Comparison of ENCODE assay signal across 13 cellular contexts in genomic region chr5:59356813-59357381, GRCh38.
A peak's percentile ranks its signal among the peaks of the same experiment; 100 is the strongest.
DNase-seq lines count a peak whose midpoint lies in the region; TF ChIP-seq lines count a peak whose summit lies in the region.
"Had no signal": no experiment of that assay in that cellular context is flagged by ENCODE, and none has a peak within 500 bp of the region (broad histone marks: within the 10 kb centered on the region; RNA-seq: fewer than 3 reads in every experiment).

No MANE protein-coding gene starts in this region.

- peak overlapping the region; percentile 38 for H3K4me3 Mint-ChIP-seq in mesothelial cell of epicardium
- H3K4me3 Mint-ChIP-seq in type B pancreatic cell: peak overlapping the region; percentile 65
- H3K4me3 Mint-ChIP-seq: activated T-cell treated with anti-CD3 and anti-CD28 coated beads, Interleukin-2, amount 50 U/mL, for 72 hours; stimulated activated naive CD8-positive, alpha-beta T cell treated with anti-CD3 and anti-CD28 coated beads, Interleukin-15, Interleukin-2, amounts not matched to agents 100 ng/mL and 50 ng/mL, for 24 hours; T-helper 2 cell treated with Interferon-gamma antibody and Interleukin-4, amounts not matched to agents 5 μg/mL and 100 μg/mL, for 36 hours had no signal

- TF ChIP-seq CTCF in fibroblast of villous mesenchyme (IDR thresholded peaks at IDR 0.05; ENCODE audit: insufficient read depth, low read depth, low read length) (no peak), mesothelial cell of epicardium (IDR thresholded peaks at IDR 0.05; ENCODE audit: unreplicated experiment) (no peak), type B pancreatic cell (conservative IDR thresholded peaks at IDR 0.05) (no peak)

- peak overlapping the region; percentile 94 for H3K27ac Mint-ChIP-seq in mesothelial cell of epicardium
- peak overlapping the region; percentile 76 for H3K27ac Mint-ChIP-seq in type B pancreatic cell
- H3K27ac Mint-ChIP-seq: activated T-cell treated with anti-CD3 and anti-CD28 coated beads, Interleukin-2, amount 50 U/mL, for 72 hours; stimulated activated naive CD8-positive, alpha-beta T cell treated with anti-CD3 and anti-CD28 coated beads, Interleukin-15, Interleukin-2, amounts not matched to agents 100 ng/mL and 50 ng/mL, for 24 hours; T-helper 2 cell treated with Interferon-gamma antibody and Interleukin-4, amounts not matched to agents 5 μg/mL and 100 μg/mL, for 36 hours had no signal

- H3K36me3 Mint-ChIP-seq in mesothelial cell of epicardium (no peaks in the 10 kb centered on the region), type B pancreatic cell (no peaks in the 10 kb centered on the region)

- no peak overlapping the region for H3K4me3 ChIP-seq in fibroblast of villous mesenchyme (ENCODE audit: low read depth, low read length)

- H3K4me1 Mint-ChIP-seq in mesothelial cell of epicardium (peaks cover 80% of the 10 kb centered on the region), type B pancreatic cell (ENCODE audit: unreplicated experiment) (peaks cover 63% of the 10 kb centered on the region)

- DNase-seq in NCI-H82 (lab: John Stamatoyannopoulos, UW): peak; percentile 39
- no peak for DNase-seq in NCI-H82 treated with DMSO at 0.1 percent for 48 hours (lab: John Stamatoyannopoulos, UW; ENCODE audit: unreplicated experiment)
- DNase-seq in fibroblast of villous mesenchyme (ENCODE audit: low read depth): peak; percentile 28
- no peak for DNase-seq in mesothelial cell of epicardium (ENCODE audit: low spot score in 2 of 2, unreplicated experiment in 2 of 2)
- DNase-seq in type B pancreatic cell (ENCODE audit: extremely low spot score, unreplicated experiment): no peak
- no peak for DNase-seq in medulla oblongata (ENCODE audit: extremely low spot score)
- DNase-seq in NCI-H146 (lab: John Stamatoyannopoulos, UW): no peak
- DNase-seq in epidermal melanocyte (ENCODE audit: insufficient read length, low spot score): no peak
- DNase-seq: 8988T; activated T-cell treated with anti-CD3 and anti-CD28 coated beads, Interleukin-2, amount 50 U/mL, for 72 hours; small intestine had no signal

- H3K9me3 Mint-ChIP-seq in mesothelial cell of epicardium (no peaks in the 10 kb centered on the region), type B pancreatic cell (no peaks in the 10 kb centered on the region)
- H3K9me3 Mint-ChIP-seq: activated T-cell treated with anti-CD3 and anti-CD28 coated beads, Interleukin-2, amount 50 U/mL, for 72 hours; stimulated activated naive CD8-positive, alpha-beta T cell treated with anti-CD3 and anti-CD28 coated beads, Interleukin-15, Interleukin-2, amounts not matched to agents 100 ng/mL and 50 ng/mL, for 24 hours; T-helper 2 cell treated with Interferon-gamma antibody and Interleukin-4, amounts not matched to agents 5 μg/mL and 100 μg/mL, for 36 hours had no signal

- H3K27me3 Mint-ChIP-seq in mesothelial cell of epicardium (ENCODE audit: low read depth) (no peaks in the 10 kb centered on the region), type B pancreatic cell (peaks cover 3% of the 10 kb centered on the region)

Comparison
In these comparisons a context has a peak if more than half of its experiments do, and no peak if none do; other contexts are left out.
1. DNase-seq: peak in NCI-H82 (single experiment) and fibroblast of villous mesenchyme (single experiment); none in NCI-H82 treated with DMSO at 0.1 percent for 48 hours (single experiment), mesothelial cell of epicardium (0 of 2), type B pancreatic cell (single experiment), medulla oblongata (single experiment), NCI-H146 (single experiment) and epidermal melanocyte (single experiment).